1 cellular context compared by ENCODE assay signal in genomic region chr20:10434832-10435812, GRCh38.
TF ChIP-seq lines count a peak whose summit lies in the region.

Gene SLX4IP, plus strand, starts transcription at chr20:10435305. Its CDS starts 22,900 bp downstream, at chr20:10458205.

TF ChIP-seq in HepG2, 621 proteins besides CTCF, POLR2A, EP300 and RAD21 (continued from another document and continues in another):
- TF ChIP-seq, protein P1, sequence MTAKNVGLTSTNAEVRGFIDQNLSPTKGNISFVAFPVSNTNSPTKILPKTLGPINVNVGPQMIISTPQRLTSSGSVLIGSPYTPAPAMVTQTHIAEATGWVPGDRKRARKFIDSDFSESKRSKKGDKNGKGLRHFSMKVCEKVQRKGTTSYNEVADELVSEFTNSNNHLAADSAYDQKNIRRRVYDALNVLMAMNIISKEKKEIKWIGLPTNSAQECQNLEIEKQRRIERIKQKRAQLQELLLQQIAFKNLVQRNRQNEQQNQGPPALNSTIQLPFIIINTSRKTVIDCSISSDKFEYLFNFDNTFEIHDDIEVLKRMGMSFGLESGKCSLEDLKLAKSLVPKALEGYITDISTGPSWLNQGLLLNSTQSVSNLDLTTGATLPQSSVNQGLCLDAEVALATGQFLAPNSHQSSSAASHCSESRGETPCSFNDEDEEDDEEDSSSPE (CRISPR knock-in tag; IDR thresholded peaks at IDR 0.05) = peak; percentile 84
- TF ChIP-seq MYNN (CRISPR knock-in tag; IDR thresholded peaks at IDR 0.05; ENCODE audit: low read depth) = 0 out of 2 replicates have a peak, but pooled peaks have one; percentile 42
- peak; percentile 87 for TF ChIP-seq POLR2G (IDR thresholded peaks at IDR 0.05; ENCODE audit: low read depth, low read length)
- no peak for TF ChIP-seq SOX6 (IDR thresholded peaks at IDR 0.05)
- TF ChIP-seq SOX6 (CRISPR knock-in tag; IDR thresholded peaks at IDR 0.05) = peak; percentile 48
- TF ChIP-seq, protein P2, sequence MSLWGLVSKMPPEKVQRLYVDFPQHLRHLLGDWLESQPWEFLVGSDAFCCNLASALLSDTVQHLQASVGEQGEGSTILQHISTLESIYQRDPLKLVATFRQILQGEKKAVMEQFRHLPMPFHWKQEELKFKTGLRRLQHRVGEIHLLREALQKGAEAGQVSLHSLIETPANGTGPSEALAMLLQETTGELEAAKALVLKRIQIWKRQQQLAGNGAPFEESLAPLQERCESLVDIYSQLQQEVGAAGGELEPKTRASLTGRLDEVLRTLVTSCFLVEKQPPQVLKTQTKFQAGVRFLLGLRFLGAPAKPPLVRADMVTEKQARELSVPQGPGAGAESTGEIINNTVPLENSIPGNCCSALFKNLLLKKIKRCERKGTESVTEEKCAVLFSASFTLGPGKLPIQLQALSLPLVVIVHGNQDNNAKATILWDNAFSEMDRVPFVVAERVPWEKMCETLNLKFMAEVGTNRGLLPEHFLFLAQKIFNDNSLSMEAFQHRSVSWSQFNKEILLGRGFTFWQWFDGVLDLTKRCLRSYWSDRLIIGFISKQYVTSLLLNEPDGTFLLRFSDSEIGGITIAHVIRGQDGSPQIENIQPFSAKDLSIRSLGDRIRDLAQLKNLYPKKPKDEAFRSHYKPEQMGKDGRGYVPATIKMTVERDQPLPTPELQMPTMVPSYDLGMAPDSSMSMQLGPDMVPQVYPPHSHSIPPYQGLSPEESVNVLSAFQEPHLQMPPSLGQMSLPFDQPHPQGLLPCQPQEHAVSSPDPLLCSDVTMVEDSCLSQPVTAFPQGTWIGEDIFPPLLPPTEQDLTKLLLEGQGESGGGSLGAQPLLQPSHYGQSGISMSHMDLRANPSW (CRISPR knock-in tag; IDR thresholded peaks at IDR 0.05; ENCODE audit: borderline replicate concordance) = no peak
- TF ChIP-seq BCL6 (CRISPR knock-in tag; IDR thresholded peaks at IDR 0.05) = no peak
- TF ChIP-seq, protein P3, sequence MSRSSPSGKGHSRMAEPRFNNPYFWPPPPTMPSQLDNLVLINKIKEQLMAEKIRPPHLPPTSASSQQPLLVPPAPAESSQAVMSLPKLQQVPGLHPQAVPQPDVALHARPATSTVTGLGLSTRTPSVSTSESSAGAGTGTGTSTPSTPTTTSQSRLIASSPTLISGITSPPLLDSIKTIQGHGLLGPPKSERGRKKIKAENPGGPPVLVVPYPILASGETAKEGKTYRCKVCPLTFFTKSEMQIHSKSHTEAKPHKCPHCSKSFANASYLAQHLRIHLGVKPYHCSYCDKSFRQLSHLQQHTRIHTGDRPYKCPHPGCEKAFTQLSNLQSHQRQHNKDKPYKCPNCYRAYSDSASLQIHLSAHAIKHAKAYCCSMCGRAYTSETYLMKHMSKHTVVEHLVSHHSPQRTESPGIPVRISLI (CRISPR knock-in tag; IDR thresholded peaks at IDR 0.05; ENCODE audit: borderline replicate concordance) = peak; percentile 42; the same call in 1 of the 2 replicates
- TF ChIP-seq ZNF674 (CRISPR knock-in tag; IDR thresholded peaks at IDR 0.05; ENCODE audit: low read depth) = peak; percentile 38; the same call in 1 of the 2 replicates
- peak; percentile 72; the same call in 1 of the 2 replicates for TF ChIP-seq ZMYM4 (CRISPR knock-in tag; IDR thresholded peaks at IDR 0.05)
- TF ChIP-seq YEATS4 (CRISPR knock-in tag; IDR thresholded peaks at IDR 0.05; ENCODE audit: borderline replicate concordance) = peak; percentile 75
- TF ChIP-seq MXD3 (CRISPR knock-in tag; IDR thresholded peaks at IDR 0.05) = peak; percentile 38; the same call in 1 of the 2 replicates
- TF ChIP-seq, protein P4, sequence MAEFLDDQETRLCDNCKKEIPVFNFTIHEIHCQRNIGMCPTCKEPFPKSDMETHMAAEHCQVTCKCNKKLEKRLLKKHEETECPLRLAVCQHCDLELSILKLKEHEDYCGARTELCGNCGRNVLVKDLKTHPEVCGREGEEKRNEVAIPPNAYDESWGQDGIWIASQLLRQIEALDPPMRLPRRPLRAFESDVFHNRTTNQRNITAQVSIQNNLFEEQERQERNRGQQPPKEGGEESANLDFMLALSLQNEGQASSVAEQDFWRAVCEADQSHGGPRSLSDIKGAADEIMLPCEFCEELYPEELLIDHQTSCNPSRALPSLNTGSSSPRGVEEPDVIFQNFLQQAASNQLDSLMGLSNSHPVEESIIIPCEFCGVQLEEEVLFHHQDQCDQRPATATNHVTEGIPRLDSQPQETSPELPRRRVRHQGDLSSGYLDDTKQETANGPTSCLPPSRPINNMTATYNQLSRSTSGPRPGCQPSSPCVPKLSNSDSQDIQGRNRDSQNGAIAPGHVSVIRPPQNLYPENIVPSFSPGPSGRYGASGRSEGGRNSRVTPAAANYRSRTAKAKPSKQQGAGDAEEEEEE (CRISPR knock-in tag; IDR thresholded peaks at IDR 0.05; ENCODE audit: borderline replicate concordance) = no peak
- TF ChIP-seq, protein P5, sequence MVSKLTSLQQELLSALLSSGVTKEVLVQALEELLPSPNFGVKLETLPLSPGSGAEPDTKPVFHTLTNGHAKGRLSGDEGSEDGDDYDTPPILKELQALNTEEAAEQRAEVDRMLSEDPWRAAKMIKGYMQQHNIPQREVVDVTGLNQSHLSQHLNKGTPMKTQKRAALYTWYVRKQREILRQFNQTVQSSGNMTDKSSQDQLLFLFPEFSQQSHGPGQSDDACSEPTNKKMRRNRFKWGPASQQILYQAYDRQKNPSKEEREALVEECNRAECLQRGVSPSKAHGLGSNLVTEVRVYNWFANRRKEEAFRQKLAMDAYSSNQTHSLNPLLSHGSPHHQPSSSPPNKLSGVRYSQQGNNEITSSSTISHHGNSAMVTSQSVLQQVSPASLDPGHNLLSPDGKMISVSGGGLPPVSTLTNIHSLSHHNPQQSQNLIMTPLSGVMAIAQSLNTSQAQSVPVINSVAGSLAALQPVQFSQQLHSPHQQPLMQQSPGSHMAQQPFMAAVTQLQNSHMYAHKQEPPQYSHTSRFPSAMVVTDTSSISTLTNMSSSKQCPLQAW (CRISPR knock-in tag; IDR thresholded peaks at IDR 0.05) = peak; percentile 78
- 0 out of 2 replicates have a peak, but pooled peaks have one; percentile 57 for TF ChIP-seq ZNF138 (CRISPR knock-in tag; IDR thresholded peaks at IDR 0.05; ENCODE audit: low read depth)
- peak; percentile 56; the same call in 1 of the 2 replicates for TF ChIP-seq ZNF441 (CRISPR knock-in tag; IDR thresholded peaks at IDR 0.05; ENCODE audit: borderline replicate concordance)
- 0 out of 2 replicates have a peak, but pooled peaks have one; percentile 24 for TF ChIP-seq ZNF720 (CRISPR knock-in tag; IDR thresholded peaks at IDR 0.05)
- TF ChIP-seq NR2C2 (CRISPR knock-in tag; IDR thresholded peaks at IDR 0.05; ENCODE audit: borderline replicate concordance) = peak; percentile 97
- TF ChIP-seq JUN (CRISPR knock-in tag; IDR thresholded peaks at IDR 0.05) = peak; percentile 48; the same call in 1 of the 2 replicates
- no peak for TF ChIP-seq ZNF775 (CRISPR knock-in tag; IDR thresholded peaks at IDR 0.05; ENCODE audit: borderline replicate concordance)
- TF ChIP-seq CCDC6 (CRISPR knock-in tag; IDR thresholded peaks at IDR 0.05) = peak; percentile 64; the same call in 1 of the 2 replicates
- TF ChIP-seq ZNF3 (CRISPR knock-in tag; IDR thresholded peaks at IDR 0.05) = no peak
- TF ChIP-seq SMYD3 (CRISPR knock-in tag; IDR thresholded peaks at IDR 0.05) = peak; percentile 74; the same call in 1 of the 2 replicates
- TF ChIP-seq KLF16 (CRISPR knock-in tag; IDR thresholded peaks at IDR 0.05) = 0 out of 4 replicates have a peak, but pooled peaks of 1 of the 2 experiments have one; percentile 40
- TF ChIP-seq PCBP1 (IDR thresholded peaks at IDR 0.05; ENCODE audit: borderline replicate concordance, low read depth, low read length) = peak; percentile 89; the same call in 1 of the 2 replicates
- TF ChIP-seq RARA (CRISPR knock-in tag; IDR thresholded peaks at IDR 0.05) = peak; percentile 32
- TF ChIP-seq ZBTB26 (CRISPR knock-in tag; IDR thresholded peaks at IDR 0.05; ENCODE audit: borderline replicate concordance) = peak; percentile 60; the same call in 1 of the 2 replicates
- peak in 1 of 2 experiments; percentile 48; a peak in 1 of 4 replicates for TF ChIP-seq NR2F1 (CRISPR knock-in tag; IDR thresholded peaks at IDR 0.05)
- TF ChIP-seq KAT8 (CRISPR knock-in tag; IDR thresholded peaks at IDR 0.05) = peak; percentile 96
- TF ChIP-seq RXRB (CRISPR knock-in tag; IDR thresholded peaks at IDR 0.05; ENCODE audit: borderline replicate concordance) = peak; percentile 51
- 0 out of 2 replicates have a peak, but pooled peaks have one; percentile 53 for TF ChIP-seq ZBTB7A (CRISPR knock-in tag; IDR thresholded peaks at IDR 0.05)
- TF ChIP-seq ZFP41 (CRISPR knock-in tag; IDR thresholded peaks at IDR 0.05; ENCODE audit: borderline replicate concordance) = 0 out of 2 replicates have a peak, but pooled peaks have one; percentile 56
- TF ChIP-seq FOXP1 (IDR thresholded peaks at IDR 0.05) = no peak
- no peak; the same call in 1 of the 2 replicates for TF ChIP-seq FOXP1 (CRISPR knock-in tag; IDR thresholded peaks at IDR 0.05)
- no peak for TF ChIP-seq ZNF597 (CRISPR knock-in tag; IDR thresholded peaks at IDR 0.05)
- no peak for TF ChIP-seq KDM1A (CRISPR knock-in tag; IDR thresholded peaks at IDR 0.05)
- peak; percentile 77 for TF ChIP-seq NKX3-1 (CRISPR knock-in tag; IDR thresholded peaks at IDR 0.05)
- TF ChIP-seq CHD4 (IDR thresholded peaks at IDR 0.05; ENCODE audit: borderline replicate concordance, low read length) = peak; percentile 96; the same call in 1 of the 2 replicates
- 0 out of 2 replicates have a peak, but pooled peaks have one; percentile 79 for TF ChIP-seq ZNF709 (CRISPR knock-in tag; IDR thresholded peaks at IDR 0.05)
- TF ChIP-seq, protein P6, sequence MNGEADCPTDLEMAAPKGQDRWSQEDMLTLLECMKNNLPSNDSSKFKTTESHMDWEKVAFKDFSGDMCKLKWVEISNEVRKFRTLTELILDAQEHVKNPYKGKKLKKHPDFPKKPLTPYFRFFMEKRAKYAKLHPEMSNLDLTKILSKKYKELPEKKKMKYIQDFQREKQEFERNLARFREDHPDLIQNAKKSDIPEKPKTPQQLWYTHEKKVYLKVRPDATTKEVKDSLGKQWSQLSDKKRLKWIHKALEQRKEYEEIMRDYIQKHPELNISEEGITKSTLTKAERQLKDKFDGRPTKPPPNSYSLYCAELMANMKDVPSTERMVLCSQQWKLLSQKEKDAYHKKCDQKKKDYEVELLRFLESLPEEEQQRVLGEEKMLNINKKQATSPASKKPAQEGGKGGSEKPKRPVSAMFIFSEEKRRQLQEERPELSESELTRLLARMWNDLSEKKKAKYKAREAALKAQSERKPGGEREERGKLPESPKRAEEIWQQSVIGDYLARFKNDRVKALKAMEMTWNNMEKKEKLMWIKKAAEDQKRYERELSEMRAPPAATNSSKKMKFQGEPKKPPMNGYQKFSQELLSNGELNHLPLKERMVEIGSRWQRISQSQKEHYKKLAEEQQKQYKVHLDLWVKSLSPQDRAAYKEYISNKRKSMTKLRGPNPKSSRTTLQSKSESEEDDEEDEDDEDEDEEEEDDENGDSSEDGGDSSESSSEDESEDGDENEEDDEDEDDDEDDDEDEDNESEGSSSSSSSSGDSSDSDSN (CRISPR knock-in tag; IDR thresholded peaks at IDR 0.05) = 0 out of 2 replicates have a peak, but pooled peaks have one; percentile 49
- peak; percentile 55; the same call in 1 of the 2 replicates for TF ChIP-seq ZNF232 (CRISPR knock-in tag; IDR thresholded peaks at IDR 0.05; ENCODE audit: borderline replicate concordance)
- TF ChIP-seq MZF1 (CRISPR knock-in tag; IDR thresholded peaks at IDR 0.05; ENCODE audit: borderline replicate concordance) = no peak
- TF ChIP-seq ZNF160 (CRISPR knock-in tag; IDR thresholded peaks at IDR 0.05) = peak; percentile 35; the same call in 1 of the 2 replicates
- no peak for TF ChIP-seq DPF2 (CRISPR knock-in tag; IDR thresholded peaks at IDR 0.05; ENCODE audit: borderline replicate concordance, low read depth)
- TF ChIP-seq U2AF2 (IDR thresholded peaks at IDR 0.05; ENCODE audit: low read depth, low read length) = peak; percentile 86
- peak; percentile 16; the same call in 1 of the 2 replicates for TF ChIP-seq ZNF451 (CRISPR knock-in tag; IDR thresholded peaks at IDR 0.05)
- TF ChIP-seq ZNF747 (CRISPR knock-in tag; IDR thresholded peaks at IDR 0.05; ENCODE audit: borderline replicate concordance) = peak; percentile 56; the same call in 1 of the 2 replicates
- no peak for TF ChIP-seq NFE2 (CRISPR knock-in tag; IDR thresholded peaks at IDR 0.05)
- 0 out of 2 replicates have a peak, but pooled peaks have one; percentile 35 for TF ChIP-seq ZBTB3 (CRISPR knock-in tag; IDR thresholded peaks at IDR 0.05; ENCODE audit: borderline replicate concordance, low read depth)
- peak; percentile 77; the same call in 1 of the 2 replicates for TF ChIP-seq ZNF691 (CRISPR knock-in tag; IDR thresholded peaks at IDR 0.05; ENCODE audit: borderline replicate concordance, low read depth)
